Comparison of ENCODE assay signal across 16 cellular contexts in the genomic region with DNA sequence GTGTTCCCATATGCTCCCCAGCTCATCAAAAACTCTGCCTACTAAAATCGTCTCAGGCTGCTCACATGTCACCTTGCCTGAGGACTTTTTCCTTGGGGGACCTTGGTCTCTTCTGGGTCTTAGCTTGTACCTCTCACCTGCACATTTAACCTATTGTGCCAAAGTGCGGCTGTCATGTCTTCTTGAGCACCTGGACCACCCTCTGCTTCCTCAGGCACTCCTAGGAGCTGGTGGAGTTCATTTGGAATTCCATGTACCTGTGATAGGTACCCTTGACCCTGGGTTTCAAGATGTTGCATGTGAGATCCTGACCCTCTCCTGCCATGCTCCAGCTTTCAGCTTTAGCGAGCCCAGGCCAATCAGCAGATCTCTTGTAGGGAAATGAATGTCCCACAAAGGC. TPM values are rescaled to one million over a fixed set of nuclear protein-coding genes. Genes with fewer than 3 reads are reported as not detected.
A peak's percentile ranks its signal among the peaks of the same experiment; 100 is the strongest.
DNase-seq lines count a peak whose midpoint lies in the region; ATAC-seq and TF ChIP-seq lines count a peak whose summit lies in the region.
"Had no signal": no experiment of that assay in that cellular context is flagged by ENCODE, and none has a peak within 500 bp of the region (broad histone marks: within the 10 kb centered on the region; RNA-seq: fewer than 3 reads in every experiment).

No MANE protein-coding gene starts in this region.

- no peaks in the 10 kb centered on the region for H3K79me2 ChIP-seq in SU-DHL-6 (ENCODE audit: insufficient read depth, low read length)

- no peaks in the 10 kb centered on the region for H3K27me3 Mint-ChIP-seq in activated naive CD4-positive, alpha-beta T cell treated with anti-CD3 and anti-CD28 coated beads, Interleukin-2, amount 50 U/mL, for 24 hours
- H3K27me3 Mint-ChIP-seq in activated naive CD4-positive, alpha-beta T cell treated with anti-CD3 and anti-CD28 coated beads for 36 hours (ENCODE audit: low read depth), result no peaks in the 10 kb centered on the region
- peaks cover 3% of the 10 kb centered on the region for H3K27me3 Mint-ChIP-seq in glutamatergic neuron (ENCODE audit: unreplicated experiment)
- H3K27me3 Mint-ChIP-seq: effector memory CD8-positive, alpha-beta T cell had no signal

- H3K9me2 ChIP-seq in SU-DHL-6 (replicated peaks; ENCODE audit: insufficient read depth, low read length), result no peaks in the 10 kb centered on the region

- ATAC-seq in thoracic aorta (ENCODE audit: insufficient number of reproducible peaks, low FRiP score, low read depth), result no peak

- no peaks in the 10 kb centered on the region for H3F3A ChIP-seq in SU-DHL-6 (ENCODE audit: insufficient read depth)

- H3K4me2 ChIP-seq in SU-DHL-6 (ENCODE audit: low read depth, low read length, poor library complexity, severe bottlenecking), result no peak overlapping the region

- peak overlapping the region; percentile 42 for H3K27ac Mint-ChIP-seq in activated naive CD4-positive, alpha-beta T cell treated with anti-CD3 and anti-CD28 coated beads, Interleukin-2, amount 50 U/mL, for 24 hours
- H3K27ac Mint-ChIP-seq in activated naive CD4-positive, alpha-beta T cell treated with anti-CD3 and anti-CD28 coated beads for 36 hours, result no peak overlapping the region
- peak overlapping the region; percentile 33 for H3K27ac Mint-ChIP-seq in glutamatergic neuron (ENCODE audit: unreplicated experiment)

- no peak overlapping the region for H3K9ac ChIP-seq in SU-DHL-6 (ENCODE audit: low read length)

- peaks cover 18% of the 10 kb centered on the region for H3K4me1 Mint-ChIP-seq in activated naive CD4-positive, alpha-beta T cell treated with anti-CD3 and anti-CD28 coated beads, Interleukin-2, amount 50 U/mL, for 24 hours
- peaks cover 10% of the 10 kb centered on the region for H3K4me1 Mint-ChIP-seq in activated naive CD4-positive, alpha-beta T cell treated with anti-CD3 and anti-CD28 coated beads for 36 hours (ENCODE audit: low read depth)
- H3K4me1 Mint-ChIP-seq in glutamatergic neuron (ENCODE audit: low read depth, unreplicated experiment), result peaks cover 8% of the 10 kb centered on the region

- H3K4me3 Mint-ChIP-seq in activated naive CD4-positive, alpha-beta T cell treated with anti-CD3 and anti-CD28 coated beads, Interleukin-2, amount 50 U/mL, for 24 hours, result peak overlapping the region; percentile 40
- H3K4me3 Mint-ChIP-seq in activated naive CD4-positive, alpha-beta T cell treated with anti-CD3 and anti-CD28 coated beads for 36 hours, result no peak overlapping the region
- no peak overlapping the region for H3K4me3 Mint-ChIP-seq in glutamatergic neuron (ENCODE audit: unreplicated experiment)

- H3K4me3 ChIP-seq in SU-DHL-6 (ENCODE audit: insufficient read depth, low read length, poor library complexity, severe bottlenecking) (no peak overlapping the region), thoracic aorta (no peak overlapping the region)

- no peak for DNase-seq in activated naive CD4-positive, alpha-beta T cell treated with anti-CD3 and anti-CD28 coated beads for 36 hours
- no peak for DNase-seq in glutamatergic neuron
- no peak for DNase-seq in thoracic aorta (ENCODE audit: low spot score)
- no peak for DNase-seq in HuH-7 (ENCODE audit: low spot score)
- DNase-seq in NCI-H146 treated with DMSO at 0.1 percent for 48 hours (lab: John Stamatoyannopoulos, UW; ENCODE audit: unreplicated experiment), result no peak
- no peak for DNase-seq in activated effector memory CD4-positive, alpha-beta T cell treated with anti-CD3 and anti-CD28 coated beads, Interleukin-2, amount 50 U/mL, for 16 hours
- DNase-seq: activated CD4-positive, alpha-beta T cell treated with anti-CD3 and anti-CD28 coated beads, Interleukin-2, amount 50 U/mL, for 48 hours; activated naive CD4-positive, alpha-beta T cell; central memory CD4-positive, alpha-beta T cell; effector memory CD8-positive, alpha-beta T cell; NK-92 treated with Interleukin-12 subunit alpha and Interleukin-12 subunit beta, amount 100 ng/mL, for 24 hours; right cardiac atrium; stimulated activated CD4-positive, alpha-beta T cell treated with anti-CD3 and anti-CD28 coated beads, Interleukin-4, amount 100 ng/mL, for 1 hour; trophoblast cell had no signal

- no peaks in the 10 kb centered on the region for H3K36me3 ChIP-seq in SU-DHL-6 (ENCODE audit: low read length)
- H3K36me3 ChIP-seq in thoracic aorta, result peaks cover 6% of the 10 kb centered on the region

- CTCF ChIA-PET in activated naive CD4-positive, alpha-beta T cell treated with anti-CD3 and anti-CD28 coated beads for 36 hours (lab: Charles Lee), result interaction anchor here (0.6 to 3.7 kb wide), 18 partner anchors 8 to 806 kb away, joined by 3 to 45 read pairs (median 4); no protein-coding TSS in a partner anchor

- no peaks in the 10 kb centered on the region for H3K9me3 Mint-ChIP-seq in activated naive CD4-positive, alpha-beta T cell treated with anti-CD3 and anti-CD28 coated beads, Interleukin-2, amount 50 U/mL, for 24 hours
- no peaks in the 10 kb centered on the region for H3K9me3 Mint-ChIP-seq in activated naive CD4-positive, alpha-beta T cell treated with anti-CD3 and anti-CD28 coated beads for 36 hours
- peaks cover 4% of the 10 kb centered on the region for H3K9me3 Mint-ChIP-seq in glutamatergic neuron (ENCODE audit: unreplicated experiment)
- H3K9me3 Mint-ChIP-seq: effector memory CD8-positive, alpha-beta T cell had no signal

- no peaks in the 10 kb centered on the region for H4K20me1 ChIP-seq in SU-DHL-6 (ENCODE audit: low read depth, low read length)

- TF ChIP-seq CTCF in SU-DHL-6 (IDR thresholded peaks at IDR 0.05; ENCODE audit: insufficient read depth, low read length, poor library complexity, severe bottlenecking) (no peak), glutamatergic neuron (IDR thresholded peaks at IDR 0.05; ENCODE audit: partially characterized antibody, unreplicated experiment) (no peak), thoracic aorta (IDR thresholded peaks at IDR 0.05) (no peak)

- peaks cover 3 to 11% of the 10 kb centered on the region in 2 donors for H3K4me1 ChIP-seq in thoracic aorta (ENCODE audit: control insufficient read depth in 1 of 2, low read depth in 2 of 2)

- H2AFZ ChIP-seq in SU-DHL-6 (ENCODE audit: low read depth, low read length, severe bottlenecking), result peak overlapping the region; percentile 78

- H3K27me3 ChIP-seq in SU-DHL-6 (ENCODE audit: low read length), result no peaks in the 10 kb centered on the region
- H3K27me3 ChIP-seq in thoracic aorta (replicated peaks; ENCODE audit: insufficient read depth), result no peaks in the 10 kb centered on the region

- H3K9me3 ChIP-seq in SU-DHL-6 (ENCODE audit: insufficient read depth, low read length) (no peaks in the 10 kb centered on the region), thoracic aorta (no peaks in the 10 kb centered on the region)

- H3K36me3 Mint-ChIP-seq in activated naive CD4-positive, alpha-beta T cell treated with anti-CD3 and anti-CD28 coated beads, Interleukin-2, amount 50 U/mL, for 24 hours, result peaks cover 2% of the 10 kb centered on the region
- H3K36me3 Mint-ChIP-seq in activated naive CD4-positive, alpha-beta T cell treated with anti-CD3 and anti-CD28 coated beads for 36 hours (ENCODE audit: low read depth), result peaks cover 1% of the 10 kb centered on the region
- no peaks in the 10 kb centered on the region for H3K36me3 Mint-ChIP-seq in glutamatergic neuron (ENCODE audit: unreplicated experiment)

- intact Hi-C loops in activated naive CD4-positive, alpha-beta T cell treated with anti-CD3 and anti-CD28 coated beads for 36 hours (cut with micrococcal nuclease), result no loop called here

- H3K27ac ChIP-seq in SU-DHL-6 (ENCODE audit: low read depth, low read length) (no peak overlapping the region), thoracic aorta (peak overlapping the region; percentile 7 to 66)

RNA-seq across cellular contexts. Expression of a gene that starts 10.4 kb away (rescaled TPM):
- total RNA-seq in activated naive CD4-positive, alpha-beta T cell treated with anti-CD3 and anti-CD28 coated beads for 36 hours, result 10 to 100 TPM; 13.7 to 14.1 TPM
- total RNA-seq in glutamatergic neuron (ENCODE audit: unreplicated experiment) (23.0 TPM), thoracic aorta (10 to 100 TPM; 33.3 to 39.5 TPM)
